ENCODE assay signal across 8 cellular contexts in the genomic region with DNA sequence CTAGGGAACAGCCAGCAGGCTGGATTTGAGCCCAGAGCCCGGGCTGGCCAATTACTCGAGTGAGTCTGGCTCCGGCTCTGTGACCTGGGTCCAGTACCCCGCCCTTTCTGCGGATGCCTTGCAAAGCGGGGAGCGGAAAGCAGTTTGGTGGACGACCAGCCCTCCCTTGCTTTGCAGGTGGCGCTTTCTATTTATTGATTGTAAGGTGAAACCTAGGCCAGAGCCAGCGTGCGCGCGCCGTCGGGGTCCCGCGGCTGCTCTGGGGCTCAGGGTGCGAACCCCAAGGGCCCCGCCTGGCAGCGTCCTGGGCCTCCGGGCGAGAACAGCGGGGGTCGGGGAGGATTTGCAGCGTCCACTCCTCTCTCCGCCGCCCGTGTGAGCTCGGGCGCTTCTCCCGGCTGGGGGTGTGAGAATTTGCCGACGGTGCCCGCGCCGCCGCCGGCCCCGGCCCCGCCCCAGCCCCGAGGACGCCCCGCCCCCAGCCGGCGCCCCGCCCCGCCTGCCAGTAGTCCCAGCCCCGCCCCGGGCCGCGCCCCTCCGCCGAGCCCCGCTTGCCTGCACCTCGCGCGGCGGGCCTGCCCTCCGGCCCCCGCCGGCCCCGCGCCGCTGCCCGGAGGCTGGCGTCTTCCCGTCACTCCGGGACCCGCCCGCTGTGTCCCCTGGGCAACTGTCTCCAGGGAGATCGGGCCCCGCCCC. TPM values are rescaled to one million over a fixed set of nuclear protein-coding genes. Genes with fewer than 3 reads are reported as not detected.
A peak's percentile ranks its signal among the peaks of the same experiment; 100 is the strongest.
DNase-seq lines count a peak whose midpoint lies in the region; TF ChIP-seq lines count a peak whose summit lies in the region.

No MANE protein-coding gene starts in this region.

- in situ Hi-C loops in G401 (cut with HindIII; ENCODE audit: low sequenced_read_pairs) = no loop called here

- DNase-seq in G401 (ENCODE audit: low spot score) (peak; percentile 53), NCI-H128 (lab: John Stamatoyannopoulos, UW; ENCODE audit: unreplicated experiment) (peak; percentile 55), cerebellum (ENCODE audit: low spot score) (peak; percentile 69), kidney tubule cell (ENCODE audit: low spot score) (peak; percentile 88), SIG-M5 (lab: John Stamatoyannopoulos, UW) (no peak)
- peak; percentile 74 for DNase-seq in activated CD4-positive, alpha-beta T cell treated with anti-CD3 and anti-CD28 coated beads for 1 hour
- DNase-seq in stimulated activated CD4-positive, alpha-beta T cell treated with anti-CD3 and anti-CD28 coated beads, Interleukin-1b, Interleukin-23, amount 100 ng/mL, for 24 hours (ENCODE audit: low read depth in 4 of 4, low spot score in 1 of 4) = peak; percentile 78 to 82 (median 80)

- H3K4me1 ChIP-seq in HEK293 (ENCODE audit: control insufficient read depth, insufficient read depth, low read length) = no peaks in the 10 kb centered on the region

- H3K27ac ChIP-seq in HEK293 (ENCODE audit: extremely low read depth, low read depth, low read length) = no peak overlapping the region; the same call in 1 of the 2 replicates

- no peak for TF ChIP-seq CTCF in HEK293 (tag by site-specific recombination; IDR thresholded peaks at IDR 0.05)

- CTCF ChIA-PET in HEK293 (lab: Yijun Ruan, JAX) = no interaction called here

- H3K9me3 ChIP-seq in HEK293 (ENCODE audit: control insufficient read depth, insufficient read depth, low read depth, low read length) = no peaks in the 10 kb centered on the region

- POLR2A ChIA-PET in HEK293 (lab: Yijun Ruan, JAX) = no interaction called here

- H3K4me3 ChIP-seq in HEK293 (ENCODE audit: low read depth, low read length) = peak overlapping the region; percentile 45

- H3K36me3 ChIP-seq in HEK293 (ENCODE audit: control insufficient read depth in 2 of 2, insufficient read depth in 1 of 2, low read length in 2 of 2) = no peaks in the 10 kb centered on the region

TF ChIP-seq in HEK293, 187 proteins besides CTCF, POLR2A, EP300 and RAD21 (continues in another document):
- TF ChIP-seq ZNF701 (tag by site-specific recombination; IDR thresholded peaks at IDR 0.05) (no peak), GLI2 (tag by site-specific recombination; IDR thresholded peaks at IDR 0.05; ENCODE audit: borderline replicate concordance, low read depth) (no peak), ZNF214 (tag by site-specific recombination; IDR thresholded peaks at IDR 0.05; ENCODE audit: borderline replicate concordance) (no peak), ZNF175 (tag by site-specific recombination; IDR thresholded peaks at IDR 0.05) (no peak), ZNF354C (tag by site-specific recombination; IDR thresholded peaks at IDR 0.05; ENCODE audit: borderline replicate concordance, low read depth) (no peak), RBAK (tag by site-specific recombination; IDR thresholded peaks at IDR 0.05) (no peak), ZNF202 (tag by site-specific recombination; IDR thresholded peaks at IDR 0.05; ENCODE audit: borderline replicate concordance) (no peak), KLF10 (tag by site-specific recombination; IDR thresholded peaks at IDR 0.05) (peak; percentile 28; the same call in 1 of the 2 replicates), ZNF544 (tag by site-specific recombination; IDR thresholded peaks at IDR 0.05) (no peak), ZNF548 (tag by site-specific recombination; IDR thresholded peaks at IDR 0.05) (no peak), SP2 (tag by site-specific recombination; IDR thresholded peaks at IDR 0.05) (0 out of 2 replicates have a peak, but pooled peaks have one; percentile 14), ZNF114 (tag by site-specific recombination; IDR thresholded peaks at IDR 0.05) (no peak), ZNF48 (tag by site-specific recombination; IDR thresholded peaks at IDR 0.05) (no peak), REPIN1 (tag by site-specific recombination; IDR thresholded peaks at IDR 0.05; ENCODE audit: low read depth) (no peak), ZNF664 (tag by site-specific recombination; IDR thresholded peaks at IDR 0.05) (no peak), ZNF501 (tag by site-specific recombination; IDR thresholded peaks at IDR 0.05) (no peak), MZF1 (tag by site-specific recombination; IDR thresholded peaks at IDR 0.05; ENCODE audit: borderline replicate concordance) (no peak), ZNF223 (tag by site-specific recombination; IDR thresholded peaks at IDR 0.05) (no peak), KLF16 (tag by site-specific recombination; IDR thresholded peaks at IDR 0.05) (no peak), ZNF555 (tag by site-specific recombination; conservative IDR thresholded peaks at IDR 0.05) (no peak), BCL11B (tag by site-specific recombination; IDR thresholded peaks at IDR 0.05; ENCODE audit: low read depth) (no peak), ZNF19 (tag by site-specific recombination; IDR thresholded peaks at IDR 0.05; ENCODE audit: low read depth) (no peak), MYNN (tag by site-specific recombination; IDR thresholded peaks at IDR 0.05; ENCODE audit: borderline replicate concordance) (no peak)
- TF ChIP-seq, protein P1, sequence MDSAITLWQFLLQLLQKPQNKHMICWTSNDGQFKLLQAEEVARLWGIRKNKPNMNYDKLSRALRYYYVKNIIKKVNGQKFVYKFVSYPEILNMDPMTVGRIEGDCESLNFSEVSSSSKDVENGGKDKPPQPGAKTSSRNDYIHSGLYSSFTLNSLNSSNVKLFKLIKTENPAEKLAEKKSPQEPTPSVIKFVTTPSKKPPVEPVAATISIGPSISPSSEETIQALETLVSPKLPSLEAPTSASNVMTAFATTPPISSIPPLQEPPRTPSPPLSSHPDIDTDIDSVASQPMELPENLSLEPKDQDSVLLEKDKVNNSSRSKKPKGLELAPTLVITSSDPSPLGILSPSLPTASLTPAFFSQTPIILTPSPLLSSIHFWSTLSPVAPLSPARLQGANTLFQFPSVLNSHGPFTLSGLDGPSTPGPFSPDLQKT (IDR thresholded peaks at IDR 0.05; ENCODE audit: borderline replicate concordance, low read depth, low read length) = no peak
- TF ChIP-seq, protein P2, sequence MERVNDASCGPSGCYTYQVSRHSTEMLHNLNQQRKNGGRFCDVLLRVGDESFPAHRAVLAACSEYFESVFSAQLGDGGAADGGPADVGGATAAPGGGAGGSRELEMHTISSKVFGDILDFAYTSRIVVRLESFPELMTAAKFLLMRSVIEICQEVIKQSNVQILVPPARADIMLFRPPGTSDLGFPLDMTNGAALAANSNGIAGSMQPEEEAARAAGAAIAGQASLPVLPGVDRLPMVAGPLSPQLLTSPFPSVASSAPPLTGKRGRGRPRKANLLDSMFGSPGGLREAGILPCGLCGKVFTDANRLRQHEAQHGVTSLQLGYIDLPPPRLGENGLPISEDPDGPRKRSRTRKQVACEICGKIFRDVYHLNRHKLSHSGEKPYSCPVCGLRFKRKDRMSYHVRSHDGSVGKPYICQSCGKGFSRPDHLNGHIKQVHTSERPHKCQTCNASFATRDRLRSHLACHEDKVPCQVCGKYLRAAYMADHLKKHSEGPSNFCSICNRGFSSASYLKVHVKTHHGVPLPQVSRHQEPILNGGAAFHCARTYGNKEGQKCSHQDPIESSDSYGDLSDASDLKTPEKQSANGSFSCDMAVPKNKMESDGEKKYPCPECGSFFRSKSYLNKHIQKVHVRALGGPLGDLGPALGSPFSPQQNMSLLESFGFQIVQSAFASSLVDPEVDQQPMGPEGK (tag by site-specific recombination; IDR thresholded peaks at IDR 0.05) = peak; percentile 35; the same call in 1 of the 2 replicates
- TF ChIP-seq, protein P3, sequence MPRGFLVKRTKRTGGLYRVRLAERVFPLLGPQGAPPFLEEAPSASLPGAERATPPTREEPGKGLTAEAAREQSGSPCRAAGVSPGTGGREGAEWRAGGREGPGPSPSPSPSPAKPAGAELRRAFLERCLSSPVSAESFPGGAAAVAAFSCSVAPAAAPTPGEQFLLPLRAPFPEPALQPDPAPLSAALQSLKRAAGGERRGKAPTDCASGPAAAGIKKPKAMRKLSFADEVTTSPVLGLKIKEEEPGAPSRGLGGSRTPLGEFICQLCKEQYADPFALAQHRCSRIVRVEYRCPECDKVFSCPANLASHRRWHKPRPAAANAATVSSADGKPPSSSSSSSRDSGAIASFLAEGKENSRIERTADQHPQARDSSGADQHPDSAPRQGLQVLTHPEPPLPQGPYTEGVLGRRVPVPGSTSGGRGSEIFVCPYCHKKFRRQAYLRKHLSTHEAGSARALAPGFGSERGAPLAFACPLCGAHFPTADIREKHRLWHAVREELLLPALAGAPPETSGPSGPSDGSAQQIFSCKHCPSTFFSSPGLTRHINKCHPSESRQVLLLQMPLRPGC (tag by site-specific recombination; IDR thresholded peaks at IDR 0.05) = no peak
- TF ChIP-seq, protein P4, sequence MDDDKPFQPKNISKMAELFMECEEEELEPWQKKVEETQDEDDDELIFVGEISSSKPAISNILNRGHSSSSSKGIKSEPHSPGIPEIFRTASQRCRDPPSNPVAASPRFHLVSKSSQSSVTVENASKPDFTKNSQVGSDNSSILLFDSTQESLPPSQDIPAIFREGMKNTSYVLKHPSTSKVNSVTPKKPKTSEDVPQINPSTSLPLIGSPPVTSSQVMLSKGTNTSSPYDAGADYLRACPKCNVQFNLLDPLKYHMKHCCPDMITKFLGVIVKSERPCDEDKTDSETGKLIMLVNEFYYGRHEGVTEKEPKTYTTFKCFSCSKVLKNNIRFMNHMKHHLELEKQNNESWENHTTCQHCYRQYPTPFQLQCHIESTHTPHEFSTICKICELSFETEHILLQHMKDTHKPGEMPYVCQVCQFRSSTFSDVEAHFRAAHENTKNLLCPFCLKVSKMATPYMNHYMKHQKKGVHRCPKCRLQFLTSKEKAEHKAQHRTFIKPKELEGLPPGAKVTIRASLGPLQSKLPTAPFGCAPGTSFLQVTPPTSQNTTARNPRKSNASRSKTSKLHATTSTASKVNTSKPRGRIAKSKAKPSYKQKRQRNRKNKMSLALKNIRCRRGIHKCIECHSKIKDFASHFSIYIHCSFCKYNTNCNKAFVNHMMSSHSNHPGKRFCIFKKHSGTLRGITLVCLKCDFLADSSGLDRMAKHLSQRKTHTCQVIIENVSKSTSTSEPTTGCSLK (tag by site-specific recombination; IDR thresholded peaks at IDR 0.05) = no peak
- TF ChIP-seq, protein P5, sequence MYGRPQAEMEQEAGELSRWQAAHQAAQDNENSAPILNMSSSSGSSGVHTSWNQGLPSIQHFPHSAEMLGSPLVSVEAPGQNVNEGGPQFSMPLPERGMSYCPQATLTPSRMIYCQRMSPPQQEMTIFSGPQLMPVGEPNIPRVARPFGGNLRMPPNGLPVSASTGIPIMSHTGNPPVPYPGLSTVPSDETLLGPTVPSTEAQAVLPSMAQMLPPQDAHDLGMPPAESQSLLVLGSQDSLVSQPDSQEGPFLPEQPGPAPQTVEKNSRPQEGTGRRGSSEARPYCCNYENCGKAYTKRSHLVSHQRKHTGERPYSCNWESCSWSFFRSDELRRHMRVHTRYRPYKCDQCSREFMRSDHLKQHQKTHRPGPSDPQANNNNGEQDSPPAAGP (tag by site-specific recombination; IDR thresholded peaks at IDR 0.05) = peak; percentile 66; the same call in 1 of the 2 replicates

RNA-seq across cellular contexts. Expression of a gene that starts 37.6 kb away (rescaled TPM):
- 59.4 and 73.9 TPM in 2 replicates for total RNA-seq in G401 (2014; rRNA removed; shearing (Covaris generic))
- 5.2 TPM for total RNA-seq in cerebellum
